Comparison of ENCODE assay signal across 8 cellular contexts in the genomic region with DNA sequence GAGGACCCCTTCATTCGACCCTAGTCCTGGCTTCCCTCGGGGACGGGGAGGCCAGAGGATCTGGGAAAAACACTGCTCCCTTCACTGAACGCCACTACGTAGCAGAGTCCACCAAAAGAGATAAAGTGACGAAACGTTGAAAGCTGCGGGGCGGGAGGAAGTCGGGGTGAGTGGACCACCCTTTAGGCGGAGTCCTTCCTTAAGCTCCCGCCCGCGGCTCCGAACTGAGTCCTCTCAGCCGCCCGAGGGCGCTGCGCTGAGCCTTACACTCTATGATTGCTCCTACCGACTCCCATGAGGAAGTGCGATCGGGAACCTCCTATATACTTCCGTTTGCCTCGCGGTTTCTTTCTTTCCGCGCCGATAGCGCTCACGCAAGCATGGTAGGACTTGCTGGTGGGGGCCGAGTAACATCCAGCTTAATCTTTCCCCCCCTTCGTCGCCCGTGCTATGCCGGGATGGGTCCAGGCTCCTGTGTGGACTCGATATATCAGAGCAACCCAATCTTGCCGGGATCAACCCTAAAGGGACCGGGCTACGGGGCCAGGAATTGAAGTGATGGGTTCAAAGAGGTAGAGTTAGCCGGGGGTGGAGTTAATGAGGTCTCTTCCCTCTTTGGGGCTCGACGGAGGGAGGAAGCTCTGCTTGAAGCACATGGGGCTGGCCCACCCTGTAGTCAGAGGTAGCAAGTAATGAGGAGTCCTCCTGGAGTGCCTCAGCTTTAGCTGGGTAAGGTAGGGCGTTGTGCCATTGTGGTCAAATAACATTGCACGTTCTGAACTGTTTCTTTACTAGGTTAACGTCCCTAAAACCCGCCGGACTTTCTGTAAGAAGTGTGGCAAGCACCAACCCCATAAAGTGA. TPM values are rescaled to one million over a fixed set of nuclear protein-coding genes. Genes with fewer than 3 reads are reported as not detected.
DNase-seq lines count a peak whose midpoint lies in the region; TF ChIP-seq lines count a peak whose summit lies in the region.

A gene (plus strand): TSS at position 348 of the 862 bp plus-strand sequence. CDS start 33 bp downstream, at position 381.

- H3K4me1 ChIP-seq in thymus (ENCODE audit: control insufficient read depth, insufficient read depth, low read length), result no peaks in the 10 kb centered on the region

- under 1% methylated on average over 47 of the region's 47 CpGs for WGBS in thymus

- H3K27me3 ChIP-seq in GM06990 (replicated peaks; ENCODE audit: control insufficient read depth, insufficient read depth, low read length) (no peaks in the 10 kb centered on the region), thymus (ENCODE audit: control insufficient read depth, insufficient read depth) (no peaks in the 10 kb centered on the region)

- CTCF ChIA-PET in activated naive CD4-positive, alpha-beta T cell treated with anti-CD3 and anti-CD28 coated beads, Interleukin-2, amount 10 ng/mL, durations not matched to agents 7 days and 5 days (lab: Charles Lee), result interaction anchor here (0.5 to 1.4 kb wide), 6 partner anchors 11 to 349 kb away, joined by 3 to 6 read pairs (median 3); a partner anchor contains a TSS

- H3K36me3 ChIP-seq in GM06990 (ENCODE audit: control insufficient read depth, insufficient read depth, low read length) (no peaks in the 10 kb centered on the region; the same call in 1 of the 2 replicates), thymus (ENCODE audit: control insufficient read depth, insufficient read depth) (no peaks in the 10 kb centered on the region)

- DNase-seq in GM06990 (ENCODE audit: extremely low read depth, insufficient read length) (peak; percentile 89), HFFc6 (peak; percentile 83), NAMALWA (ENCODE audit: low spot score) (peak; percentile 89), SK-N-DZ (ENCODE audit: low spot score) (peak; percentile 92), glutamatergic neuron (peak; percentile 84), osteocyte (ENCODE audit: extremely low spot score, unreplicated experiment) (peak; percentile 92)
- DNase-seq in activated naive CD4-positive, alpha-beta T cell treated with anti-CD3 and anti-CD28 coated beads, Interleukin-2, amount 10 ng/mL, durations not matched to agents 7 days and 5 days, result peak; percentile 86

- TF ChIP-seq CTCF in GM06990 (IDR thresholded peaks at IDR 0.05; ENCODE audit: insufficient read depth, low read length, poor library complexity, severe bottlenecking), result peak; percentile 77
- TF ChIP-seq CTCF in HFFc6 (IDR thresholded peaks at IDR 0.05), result peak; percentile 77
- peak; percentile 23 for TF ChIP-seq CTCF in glutamatergic neuron (IDR thresholded peaks at IDR 0.05; ENCODE audit: partially characterized antibody, unreplicated experiment)
- peak; percentile 72 for TF ChIP-seq CTCF in osteocyte (IDR thresholded peaks at IDR 0.05)

- H3K9me3 Mint-ChIP-seq in HFFc6 (no peaks in the 10 kb centered on the region; the same call in 1 of the 2 replicates), glutamatergic neuron (ENCODE audit: unreplicated experiment) (peaks cover 2% of the 10 kb centered on the region), osteocyte (ENCODE audit: unreplicated experiment) (peaks cover 4% of the 10 kb centered on the region)
- H3K9me3 Mint-ChIP-seq in activated naive CD4-positive, alpha-beta T cell treated with anti-CD3 and anti-CD28 coated beads, Interleukin-2, amount 10 ng/mL, durations not matched to agents 7 days and 5 days, result no peaks in the 10 kb centered on the region

- H3K4me3 ChIP-seq in GM06990 (replicated peaks; ENCODE audit: low read depth, low read length) (peak within 1 kb of the TSS; percentile 74), thymus (ENCODE audit: low read length) (peak within 1 kb of the TSS; percentile 66)

- H3K4me3 Mint-ChIP-seq in HFFc6 (peak within 1 kb of the TSS; percentile 96), glutamatergic neuron (ENCODE audit: unreplicated experiment) (peak within 1 kb of the TSS; percentile 94), osteocyte (ENCODE audit: unreplicated experiment) (peak within 1 kb of the TSS; percentile 90)
- peak within 1 kb of the TSS; percentile 94 for H3K4me3 Mint-ChIP-seq in activated naive CD4-positive, alpha-beta T cell treated with anti-CD3 and anti-CD28 coated beads, Interleukin-2, amount 10 ng/mL, durations not matched to agents 7 days and 5 days

- H3K9me3 ChIP-seq in thymus (ENCODE audit: control insufficient read depth), result no peaks in the 10 kb centered on the region

- peaks cover 8% of the 10 kb centered on the region for H3K27me3 Mint-ChIP-seq in HFFc6 (ENCODE audit: insufficient read depth)
- peaks cover 6% of the 10 kb centered on the region for H3K27me3 Mint-ChIP-seq in activated naive CD4-positive, alpha-beta T cell treated with anti-CD3 and anti-CD28 coated beads, Interleukin-2, amount 10 ng/mL, durations not matched to agents 7 days and 5 days
- peaks cover 4% of the 10 kb centered on the region for H3K27me3 Mint-ChIP-seq in glutamatergic neuron (ENCODE audit: unreplicated experiment)
- H3K27me3 Mint-ChIP-seq in osteocyte (ENCODE audit: unreplicated experiment), result no peaks in the 10 kb centered on the region

- H3K27ac Mint-ChIP-seq in HFFc6 (peak within 1 kb of the TSS; percentile 96), glutamatergic neuron (ENCODE audit: unreplicated experiment) (peak within 1 kb of the TSS; percentile 93), osteocyte (ENCODE audit: unreplicated experiment) (peak within 1 kb of the TSS; percentile 94)
- peak within 1 kb of the TSS; percentile 90 for H3K27ac Mint-ChIP-seq in activated naive CD4-positive, alpha-beta T cell treated with anti-CD3 and anti-CD28 coated beads, Interleukin-2, amount 10 ng/mL, durations not matched to agents 7 days and 5 days

- peaks cover 28% of the 10 kb centered on the region for H3K4me1 Mint-ChIP-seq in HFFc6 (ENCODE audit: low read depth)
- peaks cover 30% of the 10 kb centered on the region for H3K4me1 Mint-ChIP-seq in activated naive CD4-positive, alpha-beta T cell treated with anti-CD3 and anti-CD28 coated beads, Interleukin-2, amount 10 ng/mL, durations not matched to agents 7 days and 5 days
- peaks cover 1% of the 10 kb centered on the region for H3K4me1 Mint-ChIP-seq in glutamatergic neuron (ENCODE audit: low read depth, unreplicated experiment)
- H3K4me1 Mint-ChIP-seq in osteocyte (ENCODE audit: unreplicated experiment), result peaks cover 12% of the 10 kb centered on the region

- H3K36me3 Mint-ChIP-seq in HFFc6 (ENCODE audit: low read depth), result peaks cover 32% of the 10 kb centered on the region
- H3K36me3 Mint-ChIP-seq in activated naive CD4-positive, alpha-beta T cell treated with anti-CD3 and anti-CD28 coated beads, Interleukin-2, amount 10 ng/mL, durations not matched to agents 7 days and 5 days, result peaks cover 32% of the 10 kb centered on the region
- H3K36me3 Mint-ChIP-seq in glutamatergic neuron (ENCODE audit: unreplicated experiment), result no peaks in the 10 kb centered on the region
- H3K36me3 Mint-ChIP-seq in osteocyte (ENCODE audit: unreplicated experiment), result peaks cover 14% of the 10 kb centered on the region

- peak within 1 kb of the TSS; percentile 74 for H3K27ac ChIP-seq in thymus (ENCODE audit: low read depth)

RNA-seq across cellular contexts. Expression of the gene that starts here (rescaled TPM):
- total RNA-seq in HFFc6 (2021; fragmentation: NEBNext Ultra II Directional; extraction: Animal tissue kit (Norgen Biotek cat#: 25700)), result 100 to 1,000 TPM; 127 to 361 (median 160) TPM
- polyA plus RNA-seq in SK-N-DZ (2014; cell fraction: cytosol; rRNA removed), result 4,414 and 4,832 TPM in 2 replicates
- 4,035 and 6,027 TPM in 2 replicates for polyA plus RNA-seq in SK-N-DZ (2014; cell fraction: nucleus; rRNA removed)
- total RNA-seq in glutamatergic neuron (ENCODE audit: unreplicated experiment) (147 TPM), osteocyte (242 and 266 TPM in 2 replicates)
- 3,361 TPM for polyA plus RNA-seq in thymus

Comparison
In these comparisons a context has a peak if more than half of its experiments do, and no peak if none do; other contexts are left out.
1. Peak in every context shown above with its lines: DNase-seq, H3K4me3 ChIP-seq and H3K27ac ChIP-seq.
2. CTCF ChIP-seq: peak in every context shown above with its lines; median percentile 77 in GM06990; 77 in HFFc6; 72 in osteocyte; 23 in glutamatergic neuron.